Comparison of ENCODE assay signal across 13 cellular contexts in genomic region chr2:174333017-174333501, GRCh38. TPM values are rescaled to one million over a fixed set of nuclear protein-coding genes. Genes with fewer than 3 reads are reported as not detected.
DNase-seq lines count a peak whose midpoint lies in the region; ATAC-seq, FAIRE-seq and TF ChIP-seq lines count a peak whose summit lies in the region.
"Had no signal": no experiment of that assay in that cellular context is flagged by ENCODE, and none has a peak within 500 bp of the region (broad histone marks: within the 10 kb centered on the region; RNA-seq: fewer than 3 reads in every experiment).

No MANE protein-coding gene starts in this region.

- DNase-seq in A549 (ENCODE audit: low read depth in 1 of 2, low spot score in 1 of 2) (peak in 1 of 2 experiments; percentile 15), ELF-1 (ENCODE audit: low read depth, low spot score) (peak; percentile 35), AG08395 (ENCODE audit: low spot score) (no peak), NCI-H446 treated with DMSO at 0.1 percent for 48 hours (lab: John Stamatoyannopoulos, UW) (no peak)
- DNase-seq in activated CD4-positive, alpha-beta memory T cell treated with anti-CD3 and anti-CD28 coated beads for 36 hours: no peak
- DNase-seq: effector memory CD4-positive, alpha-beta T cell; NCI-H446 had no signal

- H3K4me2 ChIP-seq in A549: peak overlapping the region; percentile 97

- peaks cover 30% of the 10 kb centered on the region for H3K4me1 ChIP-seq in A549

- peaks cover 46% of the 10 kb centered on the region for H3K4me1 Mint-ChIP-seq in activated CD4-positive, alpha-beta memory T cell treated with anti-CD3 and anti-CD28 coated beads for 36 hours (ENCODE audit: low read depth)

- CTCF ChIA-PET in A549 (lab: Yijun Ruan, JAX): interaction anchor here (1.9 kb wide), 1 partner anchor 175 kb away, joined by 4 read pairs; no protein-coding TSS in a partner anchor
- CTCF ChIA-PET in activated CD4-positive, alpha-beta memory T cell treated with anti-CD3 and anti-CD28 coated beads for 36 hours (lab: Charles Lee): interaction anchor here (1.6 kb wide), 1 partner anchor 930 kb away, joined by 4 read pairs; no protein-coding TSS in a partner anchor

- no peaks in the 10 kb centered on the region for H3K36me3 Mint-ChIP-seq in activated CD4-positive, alpha-beta memory T cell treated with anti-CD3 and anti-CD28 coated beads for 36 hours

- H3K4me3 ChIP-seq in A549 (peak overlapping the region; percentile 64), iPS-18c (ENCODE audit: insufficient read depth, low read depth, low read length) (peak overlapping the region; percentile 11; the same call in 1 of the 2 replicates)
- H3K4me3 ChIP-seq: ascending aorta had no signal

- no peak for TF ChIP-seq POLR2A in A549 (IDR thresholded peaks at IDR 0.05; ENCODE audit: low read length)

- peak overlapping the region; percentile 36 for H3K4me3 Mint-ChIP-seq in activated CD4-positive, alpha-beta memory T cell treated with anti-CD3 and anti-CD28 coated beads for 36 hours

- no peaks in the 10 kb centered on the region for H3K9me3 Mint-ChIP-seq in activated CD4-positive, alpha-beta memory T cell treated with anti-CD3 and anti-CD28 coated beads for 36 hours

- peak overlapping the region; percentile 39 to 86 for H3K27ac ChIP-seq in A549
- H3K27ac ChIP-seq: ascending aorta, heart left ventricle, skin epidermis had no signal

- POLR2A ChIA-PET in A549 (lab: Yijun Ruan, JAX): interaction anchor here (0.9 kb wide), 1 partner anchor 85 kb away, joined by 3 read pairs; the partner anchor contains the start of gene OLA1
- POLR2A ChIA-PET in activated CD4-positive, alpha-beta memory T cell treated with anti-CD3 and anti-CD28 coated beads for 36 hours (lab: Charles Lee): interaction anchor here (1.1 kb wide), 1 partner anchor 11 kb away, joined by 3 read pairs; no protein-coding TSS in a partner anchor

- ATAC-seq in A549 (no peak), GM18511 (IDR thresholded peaks at IDR 0.05; ENCODE audit: unreplicated experiment) (no peak), HG02759 (IDR thresholded peaks at IDR 0.05; ENCODE audit: unreplicated experiment) (no peak)
- ATAC-seq: heart left ventricle had no signal

- no peak for TF ChIP-seq EP300 in A549 (IDR thresholded peaks at IDR 0.05)

- TF ChIP-seq CTCF in A549 (IDR thresholded peaks at IDR 0.05): no peak

- 52% methylated on average over 18 of the region's 18 CpGs for WGBS in A549 (ENCODE audit: missing lambda C conversion rate)

- TF ChIP-seq RAD21 in A549 (conservative IDR thresholded peaks at IDR 0.05 in 1 of 2, IDR thresholded peaks at IDR 0.05 in 1 of 2): no peak

- no peak for FAIRE-seq in A549 (lab: Jason Lieb, UNC)

- H3K9me3 ChIP-seq in A549 (no peaks in the 10 kb centered on the region), iPS-18c (ENCODE audit: control insufficient read depth, insufficient read depth, low read length) (no peaks in the 10 kb centered on the region)
- H3K9me3 ChIP-seq: ascending aorta, heart left ventricle had no signal

- intact Hi-C loops in activated CD4-positive, alpha-beta memory T cell treated with anti-CD3 and anti-CD28 coated beads for 36 hours (cut with micrococcal nuclease): loop anchor here (10.0 kb wide), 1 partner anchor 1802 kb away; no protein-coding TSS in a partner anchor

- no peak overlapping the region for H3K27ac Mint-ChIP-seq in activated CD4-positive, alpha-beta memory T cell treated with anti-CD3 and anti-CD28 coated beads for 36 hours

- peaks cover 79% of the 10 kb centered on the region for H3K27me3 Mint-ChIP-seq in activated CD4-positive, alpha-beta memory T cell treated with anti-CD3 and anti-CD28 coated beads for 36 hours

TF ChIP-seq in A549, 52 proteins besides CTCF, POLR2A, EP300 and RAD21:
- no peak for TF ChIP-seq HOXA7 (CRISPR knock-in tag; IDR thresholded peaks at IDR 0.05)
- TF ChIP-seq, protein P1, sequence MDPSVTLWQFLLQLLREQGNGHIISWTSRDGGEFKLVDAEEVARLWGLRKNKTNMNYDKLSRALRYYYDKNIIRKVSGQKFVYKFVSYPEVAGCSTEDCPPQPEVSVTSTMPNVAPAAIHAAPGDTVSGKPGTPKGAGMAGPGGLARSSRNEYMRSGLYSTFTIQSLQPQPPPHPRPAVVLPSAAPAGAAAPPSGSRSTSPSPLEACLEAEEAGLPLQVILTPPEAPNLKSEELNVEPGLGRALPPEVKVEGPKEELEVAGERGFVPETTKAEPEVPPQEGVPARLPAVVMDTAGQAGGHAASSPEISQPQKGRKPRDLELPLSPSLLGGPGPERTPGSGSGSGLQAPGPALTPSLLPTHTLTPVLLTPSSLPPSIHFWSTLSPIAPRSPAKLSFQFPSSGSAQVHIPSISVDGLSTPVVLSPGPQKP (IDR thresholded peaks at IDR 0.05; ENCODE audit: low read depth, low read length): no peak
- TF ChIP-seq EHMT2 (IDR thresholded peaks at IDR 0.05; ENCODE audit: low read depth): no peak
- TF ChIP-seq, protein P2, sequence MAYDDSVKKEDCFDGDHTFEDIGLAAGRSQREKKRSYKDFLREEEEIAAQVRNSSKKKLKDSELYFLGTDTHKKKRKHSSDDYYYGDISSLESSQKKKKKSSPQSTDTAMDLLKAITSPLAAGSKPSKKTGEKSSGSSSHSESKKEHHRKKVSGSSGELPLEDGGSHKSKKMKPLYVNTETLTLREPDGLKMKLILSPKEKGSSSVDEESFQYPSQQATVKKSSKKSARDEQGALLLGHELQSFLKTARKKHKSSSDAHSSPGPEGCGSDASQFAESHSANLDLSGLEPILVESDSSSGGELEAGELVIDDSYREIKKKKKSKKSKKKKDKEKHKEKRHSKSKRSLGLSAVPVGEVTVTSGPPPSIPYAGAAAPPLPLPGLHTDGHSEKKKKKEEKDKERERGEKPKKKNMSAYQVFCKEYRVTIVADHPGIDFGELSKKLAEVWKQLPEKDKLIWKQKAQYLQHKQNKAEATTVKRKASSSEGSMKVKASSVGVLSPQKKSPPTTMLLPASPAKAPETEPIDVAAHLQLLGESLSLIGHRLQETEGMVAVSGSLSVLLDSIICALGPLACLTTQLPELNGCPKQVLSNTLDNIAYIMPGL (CRISPR knock-in tag; IDR thresholded peaks at IDR 0.05; ENCODE audit: borderline replicate concordance): no peak
- TF ChIP-seq, protein P3, sequence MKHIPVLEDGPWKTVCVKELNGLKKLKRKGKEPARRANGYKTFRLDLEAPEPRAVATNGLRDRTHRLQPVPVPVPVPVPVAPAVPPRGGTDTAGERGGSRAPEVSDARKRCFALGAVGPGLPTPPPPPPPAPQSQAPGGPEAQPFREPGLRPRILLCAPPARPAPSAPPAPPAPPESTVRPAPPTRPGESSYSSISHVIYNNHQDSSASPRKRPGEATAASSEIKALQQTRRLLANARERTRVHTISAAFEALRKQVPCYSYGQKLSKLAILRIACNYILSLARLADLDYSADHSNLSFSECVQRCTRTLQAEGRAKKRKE (CRISPR knock-in tag; IDR thresholded peaks at IDR 0.05; ENCODE audit: low read depth): no peak
- no peak for TF ChIP-seq ZSCAN20 (CRISPR knock-in tag; IDR thresholded peaks at IDR 0.05)
- TF ChIP-seq CBX8 (IDR thresholded peaks at IDR 0.05): no peak
- TF ChIP-seq KDM5A (IDR thresholded peaks at IDR 0.05): no peak
TF ChIP-seq in A549: peak in this region for 0.

RNA-seq across cellular contexts. Expression of gene SP9, which starts 1.7 kb away (rescaled TPM):
- 2.5 and 3.8 TPM in 2 replicates for polyA plus RNA-seq in A549 (2011; rRNA removed)
- polyA plus RNA-seq in A549 (2012; cell fraction: cytosol; rRNA removed): 2.8 and 4.0 TPM in 2 replicates
- 2.9 and 7.2 TPM in 2 replicates for polyA plus RNA-seq in A549 (2012; cell fraction: nucleus; rRNA removed)
- 2.5 to 3.3 TPM (median 3.2 TPM) in 3 replicates for polyA plus RNA-seq in A549 (2017; fragmentation: RNase III; extraction: RNeasy Plus Mini Kit Qiagen cat#74134 plus additional on column Dnase treatment)
- polyA minus RNA-seq in A549 (2011; rRNA and poly(A)+ RNA removed): 1.3 and 1.6 TPM in 2 replicates
- total RNA-seq in activated CD4-positive, alpha-beta memory T cell treated with anti-CD3 and anti-CD28 coated beads for 36 hours: not detected
- total RNA-seq: ascending aorta had no signal
- polyA plus RNA-seq: heart left ventricle had no signal
